In the genomic region with DNA sequence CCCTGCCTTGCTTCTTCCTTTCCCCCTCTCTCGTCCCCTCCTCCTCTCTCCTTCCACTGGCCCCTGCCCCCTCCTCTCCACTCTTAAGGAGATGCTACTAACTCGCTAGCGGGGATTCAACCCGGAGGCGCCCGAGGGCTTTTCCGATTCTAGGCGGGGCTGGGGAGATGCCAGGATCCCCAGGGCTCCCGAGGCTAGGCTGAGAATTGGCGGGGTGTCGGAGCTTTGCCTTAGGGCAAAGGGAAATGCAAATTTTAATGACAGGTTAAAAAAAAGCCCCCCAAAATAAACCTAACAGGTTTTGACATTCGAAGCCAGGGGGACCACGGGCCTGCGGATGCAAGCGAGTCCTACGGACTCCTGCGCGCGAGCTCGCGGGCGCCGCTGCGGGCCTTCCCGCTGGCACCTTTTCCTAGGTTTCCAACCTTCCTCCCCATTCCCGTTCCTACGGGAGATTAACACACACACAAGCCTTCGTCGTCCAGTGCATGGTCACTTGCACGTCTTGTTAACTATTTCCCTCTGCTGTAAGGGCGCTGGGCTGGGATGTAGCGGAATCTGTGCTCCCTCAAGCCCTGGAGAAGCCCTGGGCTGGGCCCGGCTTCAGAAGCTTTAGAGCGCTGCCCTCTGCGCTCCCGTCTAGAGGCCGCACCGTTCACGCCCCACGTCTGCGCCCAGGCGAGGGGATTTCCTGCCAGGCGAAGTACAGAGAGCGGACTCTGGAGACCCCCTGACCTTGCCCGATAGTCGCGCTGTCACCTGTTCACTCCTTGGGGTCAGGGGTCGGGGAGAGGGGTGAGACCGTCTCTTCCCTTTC, we compare ENCODE assay signal across 13 cellular contexts. TPM values are rescaled to one million over a fixed set of nuclear protein-coding genes. Genes with fewer than 3 reads are reported as not detected.
DNase-seq lines count a peak whose midpoint lies in the region; ATAC-seq and TF ChIP-seq lines count a peak whose summit lies in the region.
"Had no signal": no experiment of that assay in that cellular context is flagged by ENCODE, and none has a peak within 500 bp of the region (broad histone marks: within the 10 kb centered on the region; RNA-seq: fewer than 3 reads in every experiment).

No MANE protein-coding gene starts in this region.

- H4K20me1 ChIP-seq in SK-N-SH (ENCODE audit: insufficient read depth), result no peaks in the 10 kb centered on the region
- H4K20me1 ChIP-seq in osteoblast (ENCODE audit: insufficient read depth, low read length), result no peaks in the 10 kb centered on the region

- peaks cover 12% of the 10 kb centered on the region for H3K4me1 Mint-ChIP-seq in central memory CD8-positive, alpha-beta T cell

- peak overlapping the region; percentile 19 for H3K4me3 Mint-ChIP-seq in central memory CD8-positive, alpha-beta T cell
- H3K4me3 Mint-ChIP-seq: dendritic cell treated with granulocyte-macrophage colony-stimulating factor and Interleukin-4, amounts not matched to agents 40 ng/mL and 50 ng/mL, for 4 days had no signal

- TF ChIP-seq CTCF in SK-N-SH (IDR thresholded peaks at IDR 0.05) (no peak), osteoblast (IDR thresholded peaks at IDR 0.05; ENCODE audit: extremely low read depth, low read depth, low read length) (no peak)

- H3K4me3 ChIP-seq in SK-N-SH (ENCODE audit: low read depth in 2 of 2, low read length in 1 of 2), result no peak overlapping the region
- no peak overlapping the region for H3K4me3 ChIP-seq in osteoblast (ENCODE audit: insufficient read depth, low read length)

- H3K27me3 Mint-ChIP-seq in central memory CD8-positive, alpha-beta T cell, result peaks cover 95% of the 10 kb centered on the region

- POLR2A ChIA-PET in SK-N-SH (lab: Yijun Ruan, JAX), result interaction anchor here (0.6 kb wide), 1 partner anchor 170 kb away, joined by 3 read pairs; no protein-coding TSS in a partner anchor

- no peaks in the 10 kb centered on the region for H3F3A ChIP-seq in SK-N-SH (replicated peaks; ENCODE audit: insufficient read depth)

- WGBS in SK-N-SH (ENCODE audit: low lambda C conversion rate), result 17% methylated on average over 45 of the region's 49 CpGs

- no peaks in the 10 kb centered on the region for H3K36me3 ChIP-seq in SK-N-SH (replicated peaks in 1 of 2; ENCODE audit: control insufficient read depth in 1 of 2, insufficient read depth in 2 of 2, low read length in 1 of 2)
- no peaks in the 10 kb centered on the region for H3K36me3 ChIP-seq in osteoblast (ENCODE audit: insufficient read depth, low read length)

- no peak overlapping the region for H3K27ac Mint-ChIP-seq in central memory CD8-positive, alpha-beta T cell (ENCODE audit: low read depth)
- H3K27ac Mint-ChIP-seq: dendritic cell treated with granulocyte-macrophage colony-stimulating factor and Interleukin-4, amounts not matched to agents 40 ng/mL and 50 ng/mL, for 4 days had no signal

- H3K9me2 ChIP-seq in SK-N-SH, result no peaks in the 10 kb centered on the region

- no peak overlapping the region for H2AFZ ChIP-seq in SK-N-SH (ENCODE audit: low read depth)
- H2AFZ ChIP-seq in osteoblast (ENCODE audit: low read length), result no peak overlapping the region

- H3K4me1 ChIP-seq in SK-N-SH (ENCODE audit: control insufficient read depth in 1 of 2, insufficient read depth in 2 of 2, low read depth in 1 of 2, low read length in 1 of 2) (peaks cover under 1 to 3% of the 10 kb centered on the region in 2 experiments; a peak in 2 of 4 replicates), osteoblast (ENCODE audit: insufficient read depth, low read length) (peaks cover 5% of the 10 kb centered on the region)
- H3K4me1 ChIP-seq: foreskin keratinocyte had no signal

- TF ChIP-seq RAD21 in SK-N-SH (IDR thresholded peaks at IDR 0.05; ENCODE audit: low read length), result no peak

- H3K9me3 Mint-ChIP-seq in central memory CD8-positive, alpha-beta T cell, result no peaks in the 10 kb centered on the region
- H3K9me3 Mint-ChIP-seq: dendritic cell treated with granulocyte-macrophage colony-stimulating factor and Interleukin-4, amounts not matched to agents 40 ng/mL and 50 ng/mL, for 4 days had no signal

- no peaks in the 10 kb centered on the region for H3K79me2 ChIP-seq in SK-N-SH (ENCODE audit: insufficient read depth)
- no peaks in the 10 kb centered on the region for H3K79me2 ChIP-seq in osteoblast (ENCODE audit: insufficient read depth, low read length)

- H3K27ac ChIP-seq in SK-N-SH (ENCODE audit: low read depth in 2 of 2, low read length in 1 of 2) (no peak overlapping the region), osteoblast (ENCODE audit: low read depth, low read length) (no peak overlapping the region)
- H3K27ac ChIP-seq: foreskin keratinocyte had no signal

- peaks cover 3% of the 10 kb centered on the region for H3K36me3 Mint-ChIP-seq in central memory CD8-positive, alpha-beta T cell (ENCODE audit: insufficient read depth)

- ATAC-seq in SK-N-SH treated with all-trans-retinoic acid at 6 μM for 48 hours, result no peak
- ATAC-seq in central memory CD8-positive, alpha-beta T cell (replicated peaks; ENCODE audit: extremely low read depth, poor library complexity, severe bottlenecking), result no peak
- no peak for ATAC-seq in HG03097 (IDR thresholded peaks at IDR 0.05; ENCODE audit: low FRiP score, unreplicated experiment)
- ATAC-seq: foreskin keratinocyte had no signal

- CTCF ChIA-PET in SK-N-SH (lab: Yijun Ruan, JAX), result interaction anchor here (0.8 to 2.5 kb wide), 3 partner anchors 24 to 306 kb away, joined by 3 to 9 read pairs (median 3); no protein-coding TSS in a partner anchor

- H3K4me2 ChIP-seq in SK-N-SH (peak overlapping the region; percentile 76; the same call in 1 of the 2 replicates), osteoblast (ENCODE audit: insufficient read depth, low read length) (peak overlapping the region; percentile 73)

- H3K9ac ChIP-seq in SK-N-SH, result no peak overlapping the region

- no peaks in the 10 kb centered on the region for H3K9me3 ChIP-seq in SK-N-SH
- no peaks in the 10 kb centered on the region for H3K9me3 ChIP-seq in osteoblast (ENCODE audit: low read depth, low read length)

- in situ Hi-C loops in KBM-7 (cut with MboI; ENCODE audit: low pct_unique_long_range_greater_than_20kb, low sequenced_read_pairs), result no loop called here

- H3K27me3 ChIP-seq in SK-N-SH (ENCODE audit: insufficient read depth) (peaks cover 92% of the 10 kb centered on the region), osteoblast (ENCODE audit: insufficient read depth, low read length) (peaks cover 91% of the 10 kb centered on the region)

- peak; percentile 55 for DNase-seq in SK-N-SH
- peak; percentile 55 for DNase-seq in ELF-1 (ENCODE audit: low read depth, low spot score)
- DNase-seq in central memory CD8-positive, alpha-beta T cell (ENCODE audit: low spot score in 2 of 2), result no peak
- DNase-seq in osteoblast (ENCODE audit: insufficient read length, low spot score, missing footprints), result peak; percentile 91
- DNase-seq in KBM-7, result no peak
- DNase-seq in NCI-H2081 (lab: John Stamatoyannopoulos, UW), result no peak
- DNase-seq: activated gamma-delta T cell treated with Interleukin-2 at 50 U/mL for 16 hours, foreskin keratinocyte, NCI-H187 treated with DMSO at 0.1 percent for 48 hours had no signal

- no peak for TF ChIP-seq EP300 in SK-N-SH (IDR thresholded peaks at IDR 0.05; ENCODE audit: borderline replicate concordance in 1 of 2, low read depth in 1 of 2, low read length in 1 of 2)

TF ChIP-seq in SK-N-SH, 30 proteins besides CTCF, POLR2A, EP300 and RAD21 (continues in another document):
- TF ChIP-seq, protein P1, sequence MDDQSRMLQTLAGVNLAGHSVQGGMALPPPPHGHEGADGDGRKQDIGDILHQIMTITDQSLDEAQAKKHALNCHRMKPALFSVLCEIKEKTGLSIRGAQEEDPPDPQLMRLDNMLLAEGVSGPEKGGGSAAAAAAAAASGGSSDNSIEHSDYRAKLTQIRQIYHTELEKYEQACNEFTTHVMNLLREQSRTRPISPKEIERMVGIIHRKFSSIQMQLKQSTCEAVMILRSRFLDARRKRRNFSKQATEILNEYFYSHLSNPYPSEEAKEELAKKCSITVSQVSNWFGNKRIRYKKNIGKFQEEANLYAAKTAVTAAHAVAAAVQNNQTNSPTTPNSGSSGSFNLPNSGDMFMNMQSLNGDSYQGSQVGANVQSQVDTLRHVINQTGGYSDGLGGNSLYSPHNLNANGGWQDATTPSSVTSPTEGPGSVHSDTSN (IDR thresholded peaks at IDR 0.05), result no peak
- TF ChIP-seq NRF1 (IDR thresholded peaks at IDR 0.05; ENCODE audit: low read depth, low read length), result no peak
- no peak for TF ChIP-seq MXI1 (IDR thresholded peaks at IDR 0.05; ENCODE audit: low read depth, low read length)
- no peak for TF ChIP-seq CHD2 (IDR thresholded peaks at IDR 0.05; ENCODE audit: low read length, partially characterized antibody)
- TF ChIP-seq SMC3 (IDR thresholded peaks at IDR 0.05; ENCODE audit: low read depth, low read length), result no peak
- no peak for TF ChIP-seq YY1 (IDR thresholded peaks at IDR 0.05; ENCODE audit: low read depth)
- TF ChIP-seq FOXM1 (IDR thresholded peaks at IDR 0.05; ENCODE audit: low read depth), result no peak
- no peak for TF ChIP-seq SIN3A (IDR thresholded peaks at IDR 0.05; ENCODE audit: borderline replicate concordance, low read depth, low read length)

TF ChIP-seq in SK-N-SH treated with all-trans-retinoic acid at 6 μM for 48 hours, 23 proteins besides CTCF, POLR2A, EP300 and RAD21 (continues in another document):
- TF ChIP-seq TCF4 (CRISPR knock-in tag; IDR thresholded peaks at IDR 0.05; ENCODE audit: borderline replicate concordance), result no peak
- TF ChIP-seq ZFP30 (CRISPR knock-in tag; IDR thresholded peaks at IDR 0.05), result no peak
- no peak for TF ChIP-seq ISL1 (CRISPR knock-in tag; IDR thresholded peaks at IDR 0.05)
- TF ChIP-seq, protein P2, sequence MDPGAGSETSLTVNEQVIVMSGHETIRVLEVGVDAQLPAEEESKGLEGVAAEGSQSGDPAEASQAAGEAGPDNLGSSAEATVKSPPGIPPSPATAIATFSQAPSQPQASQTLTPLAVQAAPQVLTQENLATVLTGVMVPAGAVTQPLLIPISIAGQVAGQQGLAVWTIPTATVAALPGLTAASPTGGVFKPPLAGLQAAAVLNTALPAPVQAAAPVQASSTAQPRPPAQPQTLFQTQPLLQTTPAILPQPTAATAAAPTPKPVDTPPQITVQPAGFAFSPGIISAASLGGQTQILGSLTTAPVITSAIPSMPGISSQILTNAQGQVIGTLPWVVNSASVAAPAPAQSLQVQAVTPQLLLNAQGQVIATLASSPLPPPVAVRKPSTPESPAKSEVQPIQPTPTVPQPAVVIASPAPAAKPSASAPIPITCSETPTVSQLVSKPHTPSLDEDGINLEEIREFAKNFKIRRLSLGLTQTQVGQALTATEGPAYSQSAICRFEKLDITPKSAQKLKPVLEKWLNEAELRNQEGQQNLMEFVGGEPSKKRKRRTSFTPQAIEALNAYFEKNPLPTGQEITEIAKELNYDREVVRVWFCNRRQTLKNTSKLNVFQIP (CRISPR knock-in tag; IDR thresholded peaks at IDR 0.05; ENCODE audit: borderline replicate concordance, low read depth), result no peak

RNA-seq across cellular contexts. Expression of gene ALX4, which starts 0.7 kb away (rescaled TPM):
- under 0.01 TPM in 1 of 2 replicates, not detected in the other for polyA plus RNA-seq in SK-N-SH (2012; rRNA removed)
- polyA plus RNA-seq in SK-N-SH (2012; cell fraction: cytosol; rRNA removed), result under 0.01 TPM in 2 replicates
- polyA plus RNA-seq in SK-N-SH (2012; cell fraction: nucleus; rRNA removed), result 0.01 TPM in 2 replicates
- total RNA-seq in osteoblast, result under 0.01 and 0.29 TPM in 2 replicates
- total RNA-seq: foreskin keratinocyte, liver had no signal
- polyA plus RNA-seq: foreskin keratinocyte, liver had no signal

Comparison
In these comparisons a context has a peak if more than half of its experiments do, and no peak if none do; other contexts are left out.
1. DNase-seq: peak in SK-N-SH (single experiment), ELF-1 (single experiment) and osteoblast (single experiment); none in central memory CD8-positive, alpha-beta T cell (0 of 2), KBM-7 (single experiment) and NCI-H2081 (0 of 2).